In the genomic region with DNA sequence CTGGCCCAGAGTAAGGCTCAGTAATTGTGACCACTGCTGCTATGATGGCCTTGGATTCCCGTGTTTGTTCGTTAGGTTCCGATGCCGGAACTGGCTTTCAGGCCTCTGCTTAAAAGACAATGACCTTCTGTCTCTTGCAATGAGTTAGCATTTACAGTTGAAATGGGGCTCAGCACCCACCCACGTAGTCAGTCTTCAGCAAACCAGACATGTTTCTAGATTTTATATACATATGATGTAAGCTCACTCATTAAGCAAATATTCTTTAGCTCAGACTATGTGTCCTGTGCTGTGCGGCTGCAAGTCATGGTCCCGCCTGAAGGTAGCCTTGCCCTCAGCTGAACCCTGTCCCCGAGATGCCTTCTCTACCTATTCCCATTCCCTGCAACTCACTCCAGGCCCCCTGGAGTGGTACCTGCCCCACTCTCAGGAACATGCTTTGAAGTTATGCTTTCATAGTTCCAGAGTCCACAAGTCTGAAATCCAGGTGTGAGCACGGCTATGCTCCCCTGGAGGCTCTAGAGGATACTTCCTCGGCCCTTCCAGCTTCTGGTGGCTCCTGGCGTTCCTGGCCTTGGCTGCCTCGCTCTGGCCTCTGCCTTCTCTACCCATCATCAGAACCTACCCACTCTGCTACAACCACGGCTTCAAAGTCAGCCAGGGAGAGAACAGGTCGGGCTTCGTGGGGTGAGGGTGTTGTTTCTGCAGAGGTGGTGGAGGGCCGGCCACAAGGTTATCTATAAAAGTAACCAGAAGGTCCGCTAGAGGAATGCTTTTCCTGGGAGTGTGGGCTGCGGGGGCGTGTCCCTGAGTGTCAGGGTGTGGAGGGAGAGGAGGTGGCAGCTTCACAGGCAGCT, we compare ENCODE assay signal across 1 cellular context.
A peak's percentile ranks its signal among the peaks of the same experiment; 100 is the strongest.
TF ChIP-seq lines count a peak whose summit lies in the region.

No MANE protein-coding gene starts in this region.

TF ChIP-seq in HepG2, 621 proteins besides CTCF, POLR2A, EP300 and RAD21 (continued from another document and continues in another):
- TF ChIP-seq, protein P1, sequence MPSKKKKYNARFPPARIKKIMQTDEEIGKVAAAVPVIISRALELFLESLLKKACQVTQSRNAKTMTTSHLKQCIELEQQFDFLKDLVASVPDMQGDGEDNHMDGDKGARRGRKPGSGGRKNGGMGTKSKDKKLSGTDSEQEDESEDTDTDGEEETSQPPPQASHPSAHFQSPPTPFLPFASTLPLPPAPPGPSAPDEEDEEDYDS (CRISPR knock-in tag; IDR thresholded peaks at IDR 0.05) = 0 out of 2 replicates have a peak, but pooled peaks have one; percentile 9
- no peak for TF ChIP-seq REXO4 (CRISPR knock-in tag; IDR thresholded peaks at IDR 0.05; ENCODE audit: borderline replicate concordance)
- TF ChIP-seq ZNF674 (CRISPR knock-in tag; IDR thresholded peaks at IDR 0.05; ENCODE audit: low read depth) = no peak
- peak; percentile 52; the same call in 1 of the 2 replicates for TF ChIP-seq SAP130 (CRISPR knock-in tag; IDR thresholded peaks at IDR 0.05; ENCODE audit: low read depth)
- 0 out of 2 replicates have a peak, but pooled peaks have one; percentile 59 for TF ChIP-seq FOXO4 (CRISPR knock-in tag; conservative IDR thresholded peaks at IDR 0.05)
- TF ChIP-seq, protein P2, sequence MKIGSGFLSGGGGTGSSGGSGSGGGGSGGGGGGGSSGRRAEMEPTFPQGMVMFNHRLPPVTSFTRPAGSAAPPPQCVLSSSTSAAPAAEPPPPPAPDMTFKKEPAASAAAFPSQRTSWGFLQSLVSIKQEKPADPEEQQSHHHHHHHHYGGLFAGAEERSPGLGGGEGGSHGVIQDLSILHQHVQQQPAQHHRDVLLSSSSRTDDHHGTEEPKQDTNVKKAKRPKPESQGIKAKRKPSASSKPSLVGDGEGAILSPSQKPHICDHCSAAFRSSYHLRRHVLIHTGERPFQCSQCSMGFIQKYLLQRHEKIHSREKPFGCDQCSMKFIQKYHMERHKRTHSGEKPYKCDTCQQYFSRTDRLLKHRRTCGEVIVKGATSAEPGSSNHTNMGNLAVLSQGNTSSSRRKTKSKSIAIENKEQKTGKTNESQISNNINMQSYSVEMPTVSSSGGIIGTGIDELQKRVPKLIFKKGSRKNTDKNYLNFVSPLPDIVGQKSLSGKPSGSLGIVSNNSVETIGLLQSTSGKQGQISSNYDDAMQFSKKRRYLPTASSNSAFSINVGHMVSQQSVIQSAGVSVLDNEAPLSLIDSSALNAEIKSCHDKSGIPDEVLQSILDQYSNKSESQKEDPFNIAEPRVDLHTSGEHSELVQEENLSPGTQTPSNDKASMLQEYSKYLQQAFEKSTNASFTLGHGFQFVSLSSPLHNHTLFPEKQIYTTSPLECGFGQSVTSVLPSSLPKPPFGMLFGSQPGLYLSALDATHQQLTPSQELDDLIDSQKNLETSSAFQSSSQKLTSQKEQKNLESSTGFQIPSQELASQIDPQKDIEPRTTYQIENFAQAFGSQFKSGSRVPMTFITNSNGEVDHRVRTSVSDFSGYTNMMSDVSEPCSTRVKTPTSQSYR (CRISPR knock-in tag; IDR thresholded peaks at IDR 0.05; ENCODE audit: borderline replicate concordance) = no peak; the same call in 1 of the 2 replicates
- no peak for TF ChIP-seq SNAPC5 (CRISPR knock-in tag; IDR thresholded peaks at IDR 0.05; ENCODE audit: borderline replicate concordance)
- TF ChIP-seq NR2F1 (CRISPR knock-in tag; IDR thresholded peaks at IDR 0.05) = no peak
- TF ChIP-seq, protein P3, sequence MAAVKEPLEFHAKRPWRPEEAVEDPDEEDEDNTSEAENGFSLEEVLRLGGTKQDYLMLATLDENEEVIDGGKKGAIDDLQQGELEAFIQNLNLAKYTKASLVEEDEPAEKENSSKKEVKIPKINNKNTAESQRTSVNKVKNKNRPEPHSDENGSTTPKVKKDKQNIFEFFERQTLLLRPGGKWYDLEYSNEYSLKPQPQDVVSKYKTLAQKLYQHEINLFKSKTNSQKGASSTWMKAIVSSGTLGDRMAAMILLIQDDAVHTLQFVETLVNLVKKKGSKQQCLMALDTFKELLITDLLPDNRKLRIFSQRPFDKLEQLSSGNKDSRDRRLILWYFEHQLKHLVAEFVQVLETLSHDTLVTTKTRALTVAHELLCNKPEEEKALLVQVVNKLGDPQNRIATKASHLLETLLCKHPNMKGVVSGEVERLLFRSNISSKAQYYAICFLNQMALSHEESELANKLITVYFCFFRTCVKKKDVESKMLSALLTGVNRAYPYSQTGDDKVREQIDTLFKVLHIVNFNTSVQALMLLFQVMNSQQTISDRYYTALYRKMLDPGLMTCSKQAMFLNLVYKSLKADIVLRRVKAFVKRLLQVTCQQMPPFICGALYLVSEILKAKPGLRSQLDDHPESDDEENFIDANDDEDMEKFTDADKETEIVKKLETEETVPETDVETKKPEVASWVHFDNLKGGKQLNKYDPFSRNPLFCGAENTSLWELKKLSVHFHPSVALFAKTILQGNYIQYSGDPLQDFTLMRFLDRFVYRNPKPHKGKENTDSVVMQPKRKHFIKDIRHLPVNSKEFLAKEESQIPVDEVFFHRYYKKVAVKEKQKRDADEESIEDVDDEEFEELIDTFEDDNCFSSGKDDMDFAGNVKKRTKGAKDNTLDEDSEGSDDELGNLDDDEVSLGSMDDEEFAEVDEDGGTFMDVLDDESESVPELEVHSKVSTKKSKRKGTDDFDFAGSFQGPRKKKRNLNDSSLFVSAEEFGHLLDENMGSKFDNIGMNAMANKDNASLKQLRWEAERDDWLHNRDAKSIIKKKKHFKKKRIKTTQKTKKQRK (IDR thresholded peaks at IDR 0.05; ENCODE audit: low read length) = no peak
- no peak for TF ChIP-seq XBP1 (CRISPR knock-in tag; IDR thresholded peaks at IDR 0.05)
- TF ChIP-seq KLF16 (CRISPR knock-in tag; IDR thresholded peaks at IDR 0.05) = no peak
- TF ChIP-seq MIXL1 (CRISPR knock-in tag; IDR thresholded peaks at IDR 0.05) = no peak
- TF ChIP-seq BATF2 (CRISPR knock-in tag; IDR thresholded peaks at IDR 0.05) = no peak
- no peak for TF ChIP-seq MYC (CRISPR knock-in tag; IDR thresholded peaks at IDR 0.05; ENCODE audit: borderline replicate concordance)
- TF ChIP-seq ZNF572 (CRISPR knock-in tag; IDR thresholded peaks at IDR 0.05) = 0 out of 2 replicates have a peak, but pooled peaks have one; percentile 36
- TF ChIP-seq, protein P4, sequence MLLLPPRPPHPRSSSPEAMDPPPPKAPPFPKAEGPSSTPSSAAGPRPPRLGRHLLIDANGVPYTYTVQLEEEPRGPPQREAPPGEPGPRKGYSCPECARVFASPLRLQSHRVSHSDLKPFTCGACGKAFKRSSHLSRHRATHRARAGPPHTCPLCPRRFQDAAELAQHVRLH (CRISPR knock-in tag; IDR thresholded peaks at IDR 0.05; ENCODE audit: borderline replicate concordance, low read depth) = 0 out of 2 replicates have a peak, but pooled peaks have one; percentile 3
- TF ChIP-seq ZNF75D (CRISPR knock-in tag; IDR thresholded peaks at IDR 0.05; ENCODE audit: borderline replicate concordance) = no peak
- TF ChIP-seq, protein P5, sequence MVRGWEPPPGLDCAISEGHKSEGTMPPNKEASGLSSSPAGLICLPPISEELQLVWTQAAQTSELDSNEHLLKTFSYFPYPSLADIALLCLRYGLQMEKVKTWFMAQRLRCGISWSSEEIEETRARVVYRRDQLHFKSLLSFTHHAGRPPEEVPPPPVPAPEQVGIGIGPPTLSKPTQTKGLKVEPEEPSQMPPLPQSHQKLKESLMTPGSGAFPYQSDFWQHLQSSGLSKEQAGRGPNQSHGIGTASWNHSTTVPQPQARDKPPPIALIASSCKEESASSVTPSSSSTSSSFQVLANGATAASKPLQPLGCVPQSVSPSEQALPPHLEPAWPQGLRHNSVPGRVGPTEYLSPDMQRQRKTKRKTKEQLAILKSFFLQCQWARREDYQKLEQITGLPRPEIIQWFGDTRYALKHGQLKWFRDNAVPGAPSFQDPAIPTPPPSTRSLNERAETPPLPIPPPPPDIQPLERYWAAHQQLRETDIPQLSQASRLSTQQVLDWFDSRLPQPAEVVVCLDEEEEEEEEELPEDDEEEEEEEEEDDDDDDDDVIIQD (CRISPR knock-in tag; IDR thresholded peaks at IDR 0.05; ENCODE audit: low read depth) = peak; percentile 39
- TF ChIP-seq FOSL2 (CRISPR knock-in tag; IDR thresholded peaks at IDR 0.05) = peak; percentile 28; the same call in 1 of the 2 replicates
- no peak for TF ChIP-seq SATB2 (CRISPR knock-in tag; IDR thresholded peaks at IDR 0.05)
- TF ChIP-seq PHF20 (CRISPR knock-in tag; IDR thresholded peaks at IDR 0.05) = no peak
- TF ChIP-seq, protein P6, sequence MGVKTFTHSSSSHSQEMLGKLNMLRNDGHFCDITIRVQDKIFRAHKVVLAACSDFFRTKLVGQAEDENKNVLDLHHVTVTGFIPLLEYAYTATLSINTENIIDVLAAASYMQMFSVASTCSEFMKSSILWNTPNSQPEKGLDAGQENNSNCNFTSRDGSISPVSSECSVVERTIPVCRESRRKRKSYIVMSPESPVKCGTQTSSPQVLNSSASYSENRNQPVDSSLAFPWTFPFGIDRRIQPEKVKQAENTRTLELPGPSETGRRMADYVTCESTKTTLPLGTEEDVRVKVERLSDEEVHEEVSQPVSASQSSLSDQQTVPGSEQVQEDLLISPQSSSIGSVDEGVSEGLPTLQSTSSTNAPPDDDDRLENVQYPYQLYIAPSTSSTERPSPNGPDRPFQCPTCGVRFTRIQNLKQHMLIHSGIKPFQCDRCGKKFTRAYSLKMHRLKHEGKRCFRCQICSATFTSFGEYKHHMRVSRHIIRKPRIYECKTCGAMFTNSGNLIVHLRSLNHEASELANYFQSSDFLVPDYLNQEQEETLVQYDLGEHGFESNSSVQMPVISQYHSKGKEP (CRISPR knock-in tag; IDR thresholded peaks at IDR 0.05) = no peak
- TF ChIP-seq ZFP91 (CRISPR knock-in tag; IDR thresholded peaks at IDR 0.05; ENCODE audit: borderline replicate concordance) = peak; percentile 24; the same call in 1 of the 2 replicates
- TF ChIP-seq ZNF12 (CRISPR knock-in tag; IDR thresholded peaks at IDR 0.05) = peak; percentile 76
- TF ChIP-seq FOXM1 (CRISPR knock-in tag; IDR thresholded peaks at IDR 0.05) = no peak
- no peak for TF ChIP-seq ZSCAN30 (CRISPR knock-in tag; IDR thresholded peaks at IDR 0.05)
- TF ChIP-seq NFRKB (IDR thresholded peaks at IDR 0.05) = no peak
- no peak for TF ChIP-seq ZNF496 (CRISPR knock-in tag; IDR thresholded peaks at IDR 0.05; ENCODE audit: insufficient replicate concordance)
- no peak for TF ChIP-seq ZNF562 (CRISPR knock-in tag; IDR thresholded peaks at IDR 0.05; ENCODE audit: borderline replicate concordance)
- TF ChIP-seq ZNF337 (CRISPR knock-in tag; IDR thresholded peaks at IDR 0.05; ENCODE audit: borderline replicate concordance, low read depth) = no peak
- TF ChIP-seq TRAFD1 (CRISPR knock-in tag; IDR thresholded peaks at IDR 0.05; ENCODE audit: borderline replicate concordance) = no peak
- no peak for TF ChIP-seq PBX3 (CRISPR knock-in tag; IDR thresholded peaks at IDR 0.05; ENCODE audit: borderline replicate concordance)
- TF ChIP-seq MED1 (CRISPR knock-in tag; IDR thresholded peaks at IDR 0.05) = peak; percentile 67
- TF ChIP-seq TAF1 (CRISPR knock-in tag; IDR thresholded peaks at IDR 0.05) = peak; percentile 33; the same call in 1 of the 2 replicates
